Comparison of ENCODE assay signal across 1 cellular context in genomic region chr19:43622956-43623355, GRCh38.
TF ChIP-seq lines count a peak whose summit lies in the region.

No MANE protein-coding gene starts in this region.

TF ChIP-seq in K562, 482 proteins besides CTCF, POLR2A, EP300 and RAD21:
- TF ChIP-seq NCOA1 (IDR thresholded peaks at IDR 0.05; ENCODE audit: low read depth) (no peak), ZBTB7A (IDR thresholded peaks at IDR 0.05; ENCODE audit: borderline replicate concordance, control insufficient read depth, low read depth, low read length) (peak; percentile 53; the same call in 1 of the 2 replicates)
